ENCODE assay signal across 11 cellular contexts in the genomic region with DNA sequence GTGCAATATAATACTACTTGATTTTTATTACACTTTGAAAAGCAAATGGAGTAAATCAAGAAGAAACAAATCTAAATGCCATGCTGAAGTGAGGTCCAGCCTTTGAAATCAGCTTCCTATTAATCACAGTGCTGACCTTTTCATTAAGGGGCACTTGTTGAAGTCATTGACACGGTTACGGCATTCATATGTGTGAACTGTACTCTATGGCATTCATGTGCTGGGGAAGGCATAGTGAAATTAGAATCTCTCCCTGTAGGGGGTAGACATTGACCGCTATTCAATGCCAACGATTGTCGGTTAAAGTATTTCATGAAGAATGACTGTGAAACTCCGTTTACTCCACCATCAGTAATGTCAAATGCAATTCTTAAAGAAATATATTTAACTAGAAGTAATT.
DNase-seq lines count a peak whose midpoint lies in the region; ATAC-seq and TF ChIP-seq lines count a peak whose summit lies in the region.
"Had no signal": no experiment of that assay in that cellular context is flagged by ENCODE, and none has a peak within 500 bp of the region (broad histone marks: within the 10 kb centered on the region; RNA-seq: fewer than 3 reads in every experiment).

No MANE protein-coding gene starts in this region.

- TF ChIP-seq CTCF in colonic mucosa (IDR thresholded peaks at IDR 0.05), result no peak
- TF ChIP-seq CTCF in progenitor cell of endocrine pancreas (IDR thresholded peaks at IDR 0.05; ENCODE audit: unreplicated experiment), result no peak

- no peaks in the 10 kb centered on the region for H3K36me3 Mint-ChIP-seq in progenitor cell of endocrine pancreas (ENCODE audit: insufficient read depth)
- H3K36me3 Mint-ChIP-seq: activated naive CD4-positive, alpha-beta T cell treated with anti-CD3 and anti-CD28 coated beads, Interleukin-2, amount 50 U/mL, for 72 hours had no signal

- no peaks in the 10 kb centered on the region for H3K27me3 ChIP-seq in colonic mucosa

- peak; percentile 88 for ATAC-seq in sciatic nerve
- ATAC-seq in GM18858 (IDR thresholded peaks at IDR 0.05; ENCODE audit: unreplicated experiment), result no peak
- ATAC-seq: activated naive CD4-positive, alpha-beta T cell treated with anti-CD3 and anti-CD28 coated beads, Interleukin-2, amount 50 U/mL, for 72 hours had no signal

- no peaks in the 10 kb centered on the region for H3K4me1 ChIP-seq in colonic mucosa
- H3K4me1 ChIP-seq: parathyroid adenoma had no signal

- H3K9me3 Mint-ChIP-seq in progenitor cell of endocrine pancreas (ENCODE audit: low read depth), result no peaks in the 10 kb centered on the region
- H3K9me3 Mint-ChIP-seq: activated naive CD4-positive, alpha-beta T cell treated with anti-CD3 and anti-CD28 coated beads, Interleukin-2, amount 50 U/mL, for 72 hours had no signal

- H3K27me3 Mint-ChIP-seq in progenitor cell of endocrine pancreas, result no peaks in the 10 kb centered on the region

- no peak overlapping the region for H3K9ac ChIP-seq in colonic mucosa (ENCODE audit: low read depth in 2 of 2, low read length in 2 of 2)
- H3K9ac ChIP-seq: parathyroid adenoma had no signal

- DNase-seq in ELR (ENCODE audit: low read depth) (peak; percentile 80), NCI-H2227 treated with DMSO at 0.1 percent for 48 hours (lab: John Stamatoyannopoulos, UW) (peak; percentile 38), fibroblast of gingiva (ENCODE audit: low read depth) (peak; percentile 48), sciatic nerve (ENCODE audit: low spot score) (no peak), colonic mucosa (no peak), progenitor cell of endocrine pancreas (ENCODE audit: low spot score, unreplicated experiment) (no peak)
- DNase-seq in activated CD4-positive, alpha-beta T cell treated with anti-CD3 and anti-CD28 coated beads, Interleukin-2, amount 50 U/mL, for 1 hour, result no peak
- DNase-seq: T1000 had no signal

- peaks cover 4% of the 10 kb centered on the region for H3K4me1 Mint-ChIP-seq in progenitor cell of endocrine pancreas (ENCODE audit: low read depth)

- H3K27ac Mint-ChIP-seq in progenitor cell of endocrine pancreas, result no peak overlapping the region
- H3K27ac Mint-ChIP-seq: activated naive CD4-positive, alpha-beta T cell treated with anti-CD3 and anti-CD28 coated beads, Interleukin-2, amount 50 U/mL, for 72 hours had no signal

- no peaks in the 10 kb centered on the region for H3K36me3 ChIP-seq in colonic mucosa

- no peaks in the 10 kb centered on the region for H3K9me3 ChIP-seq in colonic mucosa

- no peak overlapping the region for H3K4me3 Mint-ChIP-seq in progenitor cell of endocrine pancreas (ENCODE audit: low read depth)

- H3K27ac ChIP-seq in colonic mucosa, result no peak overlapping the region
- H3K27ac ChIP-seq: parathyroid adenoma had no signal

- no peak overlapping the region for H3K4me3 ChIP-seq in colonic mucosa

- intact Hi-C loops in sciatic nerve (cut with DNase I) (no loop called here), colonic mucosa (cut with DNase I) (no loop called here)

Comparison
In these comparisons a context has a peak if more than half of its experiments do, and no peak if none do; other contexts are left out.
1. DNase-seq: peak in ELR (single experiment), NCI-H2227 treated with DMSO at 0.1 percent for 48 hours (single experiment) and fibroblast of gingiva (single experiment); none in sciatic nerve (single experiment), colonic mucosa (single experiment), progenitor cell of endocrine pancreas (single experiment) and activated CD4-positive, alpha-beta T cell treated with anti-CD3 and anti-CD28 coated beads, Interleukin-2, amount 50 U/mL, for 1 hour (single experiment).